20 cellular contexts compared by ENCODE assay signal in the genomic region with DNA sequence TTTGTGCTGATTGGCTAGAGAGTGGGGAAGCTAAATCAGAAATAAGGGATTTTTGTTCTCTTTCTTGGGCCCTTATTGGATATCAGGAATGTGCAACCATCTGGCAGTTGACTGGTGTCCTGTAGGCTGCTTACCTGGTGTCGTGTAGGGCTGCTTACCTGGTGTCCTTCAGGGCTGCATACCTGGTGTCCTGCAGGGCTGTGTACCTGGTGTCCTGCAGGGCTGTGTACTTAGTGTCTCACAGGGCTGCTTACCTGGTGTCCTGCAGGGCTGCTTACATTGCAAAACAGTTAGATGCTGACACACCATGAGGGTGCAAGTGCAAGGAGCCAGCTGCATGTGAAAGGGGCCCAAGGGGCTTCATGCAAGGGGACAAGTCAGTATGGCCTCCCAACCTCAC.
DNase-seq lines count a peak whose midpoint lies in the region; ATAC-seq, FAIRE-seq and TF ChIP-seq lines count a peak whose summit lies in the region.
"Had no signal": no experiment of that assay in that cellular context is flagged by ENCODE, and none has a peak within 500 bp of the region (broad histone marks: within the 10 kb centered on the region; RNA-seq: fewer than 3 reads in every experiment).

No MANE protein-coding gene starts in this region.

- no peak overlapping the region for H3K27ac ChIP-seq in GM23338 (ENCODE audit: low read depth)
- no peak overlapping the region for H3K27ac ChIP-seq in esophagus muscularis mucosa (replicated peaks in 1 of 4)
- H3K27ac ChIP-seq in mesendoderm (ENCODE audit: low read depth, low read length), result no peak overlapping the region
- H3K27ac ChIP-seq in breast epithelium, result no peak overlapping the region
- H3K27ac ChIP-seq in SJCRH30, result no peak overlapping the region
- H3K27ac ChIP-seq: BLaER1, GM23248, HL-60 had no signal

- H4K20me1 ChIP-seq in GM23338 (replicated peaks; ENCODE audit: insufficient read depth), result no peaks in the 10 kb centered on the region
- H4K20me1 ChIP-seq: BLaER1 had no signal

- no peak overlapping the region for H3K4me3 Mint-ChIP-seq in GM23338
- H3K4me3 Mint-ChIP-seq: CD14-positive monocyte; CD4-positive, alpha-beta memory T cell had no signal

- H3K4me1 Mint-ChIP-seq in GM23338, result peaks cover 12% of the 10 kb centered on the region
- H3K4me1 Mint-ChIP-seq: CD14-positive monocyte; CD4-positive, alpha-beta memory T cell had no signal

- H2BK5ac ChIP-seq in mesendoderm (ENCODE audit: low read length), result no peak overlapping the region

- TF ChIP-seq CTCF in GM23338 (conservative IDR thresholded peaks at IDR 0.05; ENCODE audit: low read depth in 2 of 2), result no peak
- TF ChIP-seq CTCF in esophagus muscularis mucosa (IDR thresholded peaks at IDR 0.05), result no peak
- TF ChIP-seq CTCF in breast epithelium (IDR thresholded peaks at IDR 0.05), result no peak

- H3K36me3 ChIP-seq in GM23338 (ENCODE audit: insufficient read depth), result no peaks in the 10 kb centered on the region
- no peaks in the 10 kb centered on the region for H3K36me3 ChIP-seq in esophagus muscularis mucosa
- H3K36me3 ChIP-seq in mesendoderm (ENCODE audit: control insufficient read depth, insufficient read depth, low read length), result no peaks in the 10 kb centered on the region
- no peaks in the 10 kb centered on the region for H3K36me3 ChIP-seq in breast epithelium
- H3K36me3 ChIP-seq in SJCRH30, result no peaks in the 10 kb centered on the region
- H3K36me3 ChIP-seq: BLaER1 had no signal

- H3K4me3 ChIP-seq in GM23338 (no peak overlapping the region), esophagus muscularis mucosa (no peak overlapping the region), mesendoderm (ENCODE audit: low read length) (no peak overlapping the region), breast epithelium (no peak overlapping the region), SJCRH30 (no peak overlapping the region)
- H3K4me3 ChIP-seq: BLaER1, GM23248 had no signal

- no peak for TF ChIP-seq EP300 in esophagus muscularis mucosa (IDR thresholded peaks at IDR 0.05)

- H3K18ac ChIP-seq in mesendoderm (ENCODE audit: low read length), result no peak overlapping the region

- no peaks in the 10 kb centered on the region for H3K9me3 ChIP-seq in esophagus muscularis mucosa
- H3K9me3 ChIP-seq in breast epithelium, result no peaks in the 10 kb centered on the region
- H3K9me3 ChIP-seq in SJCRH30 (replicated peaks), result no peaks in the 10 kb centered on the region
- H3K9me3 ChIP-seq: BLaER1 had no signal

- intact Hi-C loops in esophagus muscularis mucosa (cut with DNase I), result no loop called here
- intact Hi-C loops in breast epithelium (cut with DNase I; ENCODE audit: low total_unique reads), result no loop called here
- intact Hi-C loops in Right ventricle myocardium inferior (cut with DNase I), result no loop called here

- H3K27me3 ChIP-seq in GM23338 (ENCODE audit: insufficient read depth) (no peaks in the 10 kb centered on the region), esophagus muscularis mucosa (no peaks in the 10 kb centered on the region), mesendoderm (ENCODE audit: insufficient read depth, low read length, poor library complexity) (no peaks in the 10 kb centered on the region), breast epithelium (no peaks in the 10 kb centered on the region), SJCRH30 (no peaks in the 10 kb centered on the region)
- H3K27me3 ChIP-seq: BLaER1 had no signal

- no peak overlapping the region for H3K9ac ChIP-seq in mesendoderm (ENCODE audit: low read length)
- H3K9ac ChIP-seq: BLaER1, GM23248 had no signal

- TF ChIP-seq POLR2A in esophagus muscularis mucosa (IDR thresholded peaks at IDR 0.05; ENCODE audit: low read depth), result no peak
- TF ChIP-seq POLR2A in breast epithelium (IDR thresholded peaks at IDR 0.05), result no peak

- H3K79me1 ChIP-seq in mesendoderm (ENCODE audit: low read length), result no peaks in the 10 kb centered on the region

- no peak overlapping the region for H3K4ac ChIP-seq in mesendoderm (ENCODE audit: low read depth, low read length)

- no peak overlapping the region; the same call in 1 of the 2 replicates for H3K27ac Mint-ChIP-seq in GM23338
- H3K27ac Mint-ChIP-seq: CD14-positive monocyte; CD4-positive, alpha-beta memory T cell had no signal

- H3K4me1 ChIP-seq in GM23338 (ENCODE audit: insufficient read depth), result peaks cover 6% of the 10 kb centered on the region; the same call in 1 of the 2 replicates
- H3K4me1 ChIP-seq in esophagus muscularis mucosa, result peaks cover 0 to 4% (median 0%) of the 10 kb centered on the region in 4 donors
- H3K4me1 ChIP-seq in mesendoderm (ENCODE audit: control insufficient read depth, low read depth, low read length), result no peaks in the 10 kb centered on the region
- no peaks in the 10 kb centered on the region for H3K4me1 ChIP-seq in breast epithelium
- no peaks in the 10 kb centered on the region for H3K4me1 ChIP-seq in SJCRH30
- H3K4me1 ChIP-seq: BLaER1 had no signal

- H2AFZ ChIP-seq in GM23338, result peak overlapping the region; percentile 63; the same call in 1 of the 2 replicates
- H2AFZ ChIP-seq: GM23248 had no signal

- no peaks in the 10 kb centered on the region for H3K36me3 Mint-ChIP-seq in GM23338 (ENCODE audit: low read depth)
- H3K36me3 Mint-ChIP-seq: CD14-positive monocyte; CD4-positive, alpha-beta memory T cell had no signal

- H2AK5ac ChIP-seq in mesendoderm (ENCODE audit: low read length), result no peak overlapping the region

- H2BK15ac ChIP-seq in mesendoderm (replicated peaks; ENCODE audit: low read depth), result no peak overlapping the region

- 0 out of 2 replicates have a peak, but pooled peaks cover 7% of the 10 kb centered on the region for H3K9me2 ChIP-seq in GM23338 (ENCODE audit: insufficient read depth)

- no peaks in the 10 kb centered on the region for H3K79me2 ChIP-seq in GM23338 (replicated peaks; ENCODE audit: insufficient read depth)
- no peaks in the 10 kb centered on the region for H3K79me2 ChIP-seq in mesendoderm (ENCODE audit: control insufficient read depth, insufficient read depth, low read length)

- no peak overlapping the region for H2BK120ac ChIP-seq in mesendoderm (ENCODE audit: low read depth, low read length)

- H3K9me3 Mint-ChIP-seq in GM23338, result peaks cover 2% of the 10 kb centered on the region; the same call in 2 of the 3 replicates

- H3K27me3 Mint-ChIP-seq in GM23338 (ENCODE audit: insufficient read depth, low read depth, poor library complexity), result no peaks in the 10 kb centered on the region

- peak; percentile 96 for ATAC-seq in GM23338
- no peak for ATAC-seq in Right ventricle myocardium inferior

- no peak overlapping the region for H4K5ac ChIP-seq in mesendoderm (ENCODE audit: low read length)

- H4K8ac ChIP-seq in mesendoderm (ENCODE audit: low read depth, low read length), result no peak overlapping the region

- H3K4me2 ChIP-seq in GM23338 (0 out of 2 replicates have a peak overlapping the region, but pooled peaks have one; percentile 23), mesendoderm (ENCODE audit: low read length) (no peak overlapping the region)
- H3K4me2 ChIP-seq: BLaER1 had no signal

- H3K56ac ChIP-seq in mesendoderm (ENCODE audit: low read length), result no peak overlapping the region

- FAIRE-seq in HTR-8/SVneo (lab: Jason Lieb, UNC), result peak; percentile 9
- FAIRE-seq: GM12892, GM18507 had no signal

- H3K23ac ChIP-seq in mesendoderm (ENCODE audit: low read length), result no peak overlapping the region

- no peak for DNase-seq in GM23338 (ENCODE audit: low spot score)
- DNase-seq in HTR-8/SVneo (ENCODE audit: insufficient read length, low spot score), result no peak
- DNase-seq in esophagus muscularis mucosa (ENCODE audit: extremely low spot score), result peak; percentile 89
- peak; percentile 8 for DNase-seq in mesendoderm
- DNase-seq in breast epithelium (ENCODE audit: low spot score in 2 of 2), result no peak
- no peak for DNase-seq in SJCRH30
- no peak for DNase-seq in Right ventricle myocardium inferior (ENCODE audit: missing footprints)
- DNase-seq: 8988T; CD4-positive, alpha-beta memory T cell; DMS153; DMS79; GDM1; GM23248; HCEC 1CT; IMR-90 had no signal

- no peaks in the 10 kb centered on the region for H3F3A ChIP-seq in GM23338 (replicated peaks; ENCODE audit: low read depth)

- WGBS in esophagus muscularis mucosa, result 83% methylated on average over 1 of the region's 1 CpG
- WGBS in mesendoderm (ENCODE audit: extremely low coverage, insufficient coverage, low lambda C conversion rate), result no CpG with 5 or more reads among the region's 1 CpG

TF ChIP-seq in GM23338, 12 proteins besides CTCF, POLR2A, EP300 and RAD21 (continues in another document):
- TF ChIP-seq NANOG (IDR thresholded peaks at IDR 0.05; ENCODE audit: borderline replicate concordance) (no peak), JUNB (IDR thresholded peaks at IDR 0.05; ENCODE audit: unreplicated experiment) (no peak), CREB1 (CRISPR knock-in tag; IDR thresholded peaks at IDR 0.05; ENCODE audit: low read depth) (no peak), ZNF331 (CRISPR knock-in tag; IDR thresholded peaks at IDR 0.05; ENCODE audit: low read depth) (no peak), POLR2AphosphoS5 (IDR thresholded peaks at IDR 0.05; ENCODE audit: low read depth) (no peak), EZH2 (IDR thresholded peaks at IDR 0.05; ENCODE audit: low read depth, unreplicated experiment) (no peak), STAT1 (IDR thresholded peaks at IDR 0.05; ENCODE audit: unreplicated experiment) (no peak)
- TF ChIP-seq, protein P1, sequence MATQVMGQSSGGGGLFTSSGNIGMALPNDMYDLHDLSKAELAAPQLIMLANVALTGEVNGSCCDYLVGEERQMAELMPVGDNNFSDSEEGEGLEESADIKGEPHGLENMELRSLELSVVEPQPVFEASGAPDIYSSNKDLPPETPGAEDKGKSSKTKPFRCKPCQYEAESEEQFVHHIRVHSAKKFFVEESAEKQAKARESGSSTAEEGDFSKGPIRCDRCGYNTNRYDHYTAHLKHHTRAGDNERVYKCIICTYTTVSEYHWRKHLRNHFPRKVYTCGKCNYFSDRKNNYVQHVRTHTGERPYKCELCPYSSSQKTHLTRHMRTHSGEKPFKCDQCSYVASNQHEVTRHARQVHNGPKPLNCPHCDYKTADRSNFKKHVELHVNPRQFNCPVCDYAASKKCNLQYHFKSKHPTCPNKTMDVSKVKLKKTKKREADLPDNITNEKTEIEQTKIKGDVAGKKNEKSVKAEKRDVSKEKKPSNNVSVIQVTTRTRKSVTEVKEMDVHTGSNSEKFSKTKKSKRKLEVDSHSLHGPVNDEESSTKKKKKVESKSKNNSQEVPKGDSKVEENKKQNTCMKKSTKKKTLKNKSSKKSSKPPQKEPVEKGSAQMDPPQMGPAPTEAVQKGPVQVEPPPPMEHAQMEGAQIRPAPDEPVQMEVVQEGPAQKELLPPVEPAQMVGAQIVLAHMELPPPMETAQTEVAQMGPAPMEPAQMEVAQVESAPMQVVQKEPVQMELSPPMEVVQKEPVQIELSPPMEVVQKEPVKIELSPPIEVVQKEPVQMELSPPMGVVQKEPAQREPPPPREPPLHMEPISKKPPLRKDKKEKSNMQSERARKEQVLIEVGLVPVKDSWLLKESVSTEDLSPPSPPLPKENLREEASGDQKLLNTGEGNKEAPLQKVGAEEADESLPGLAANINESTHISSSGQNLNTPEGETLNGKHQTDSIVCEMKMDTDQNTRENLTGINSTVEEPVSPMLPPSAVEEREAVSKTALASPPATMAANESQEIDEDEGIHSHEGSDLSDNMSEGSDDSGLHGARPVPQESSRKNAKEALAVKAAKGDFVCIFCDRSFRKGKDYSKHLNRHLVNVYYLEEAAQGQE (IDR thresholded peaks at IDR 0.05; ENCODE audit: unreplicated experiment), result no peak

Comparison
In these comparisons a context has a peak if more than half of its experiments do, and no peak if none do; other contexts are left out.
1. DNase-seq: peak in esophagus muscularis mucosa (single experiment) and mesendoderm (single experiment); none in GM23338 (single experiment), HTR-8/SVneo (single experiment), breast epithelium (0 of 2), SJCRH30 (0 of 2) and Right ventricle myocardium inferior (single experiment).